6 cellular contexts compared by ENCODE assay signal in genomic region chr19:10112037-10112751, GRCh38. TPM values are rescaled to one million over a fixed set of nuclear protein-coding genes. Genes with fewer than 3 reads are reported as not detected.
DNase-seq lines count a peak whose midpoint lies in the region; ATAC-seq and TF ChIP-seq lines count a peak whose summit lies in the region.

No MANE protein-coding gene starts in this region.

- TF ChIP-seq POLR2A in GM19099 (IDR thresholded peaks at IDR 0.05; ENCODE audit: extremely low read depth, insufficient read length, low read depth), result peak; percentile 28

- H3K27me3 Mint-ChIP-seq in WTC11 (ENCODE audit: low read depth), result no peaks in the 10 kb centered on the region
- no peaks in the 10 kb centered on the region for H3K27me3 Mint-ChIP-seq in naive thymus-derived CD4-positive, alpha-beta T cell

- peaks cover 42% of the 10 kb centered on the region for H3K36me3 Mint-ChIP-seq in WTC11
- H3K36me3 Mint-ChIP-seq in naive thymus-derived CD4-positive, alpha-beta T cell, result peaks cover 0 to 28% (median 15%) of the 10 kb centered on the region in 5 donors

- no peaks in the 10 kb centered on the region for H3K9me3 ChIP-seq in naive thymus-derived CD4-positive, alpha-beta T cell (ENCODE audit: control insufficient read depth in 2 of 3, low read length in 3 of 3)
- no peaks in the 10 kb centered on the region for H3K9me3 ChIP-seq in SJCRH30 (replicated peaks)

- peaks cover 37 to 82% (median 39%) of the 10 kb centered on the region in 3 experiments for H3K36me3 ChIP-seq in naive thymus-derived CD4-positive, alpha-beta T cell (ENCODE audit: control insufficient read depth in 2 of 3, insufficient read depth in 3 of 3, low read length in 3 of 3)
- peaks cover 74% of the 10 kb centered on the region for H3K36me3 ChIP-seq in SJCRH30

- H3K27ac ChIP-seq in naive thymus-derived CD4-positive, alpha-beta T cell (ENCODE audit: low read depth, low read length), result peak overlapping the region; percentile 60
- no peak overlapping the region for H3K27ac ChIP-seq in SJCRH30

- DNase-seq in WTC11 (ENCODE audit: low spot score) (no peak), NCI-H69 (lab: John Stamatoyannopoulos, UW) (no peak), SJCRH30 (no peak)
- peak in 1 of 9 donors; percentile 67 for DNase-seq in naive thymus-derived CD4-positive, alpha-beta T cell

- no peak for ATAC-seq in WTC11
- ATAC-seq in naive thymus-derived CD4-positive, alpha-beta T cell, result peak; percentile 45
- ATAC-seq in GM18498 (IDR thresholded peaks at IDR 0.05; ENCODE audit: unreplicated experiment), result no peak

- H3K27ac Mint-ChIP-seq in WTC11, result peak overlapping the region; percentile 72; the same call in 1 of the 2 replicates
- H3K27ac Mint-ChIP-seq in naive thymus-derived CD4-positive, alpha-beta T cell, result peak overlapping the region; percentile 66 to 92 (median 83)

- H3K4me1 Mint-ChIP-seq in WTC11, result peaks cover 11% of the 10 kb centered on the region
- peaks cover under 1 to 43% (median 36%) of the 10 kb centered on the region in 7 donors for H3K4me1 Mint-ChIP-seq in naive thymus-derived CD4-positive, alpha-beta T cell

- TF ChIP-seq CTCF in WTC11 (IDR thresholded peaks at IDR 0.05), result no peak

- POLR2A ChIA-PET in WTC11 (lab: Charles Lee), result interaction anchor here (0.6 kb wide), 1 partner anchor 112 kb away, joined by 4 read pairs; no protein-coding TSS in a partner anchor
- POLR2A ChIA-PET in naive thymus-derived CD4-positive, alpha-beta T cell (lab: Charles Lee), result interaction anchor here (1.0 to 2.7 kb wide), 2 partner anchors 16 to 31 kb away, joined by 3 to 12 read pairs; no protein-coding TSS in a partner anchor

- no peaks in the 10 kb centered on the region for H3K27me3 ChIP-seq in naive thymus-derived CD4-positive, alpha-beta T cell (ENCODE audit: control insufficient read depth in 2 of 2, insufficient read depth in 2 of 2, low read length in 2 of 2)
- no peaks in the 10 kb centered on the region for H3K27me3 ChIP-seq in SJCRH30

- H3K9me3 Mint-ChIP-seq in WTC11, result no peaks in the 10 kb centered on the region
- peaks cover 0 to 3% (median 0%) of the 10 kb centered on the region in 11 donors for H3K9me3 Mint-ChIP-seq in naive thymus-derived CD4-positive, alpha-beta T cell

- CTCF ChIA-PET in WTC11 (lab: Charles Lee), result interaction anchor here (0.6 to 2.5 kb wide), 10 partner anchors 9 to 187 kb away, joined by 3 to 23 read pairs (median 4); partner anchors contain the start of gene ANGPTL6
- CTCF ChIA-PET in naive thymus-derived CD4-positive, alpha-beta T cell (lab: Charles Lee), result interaction anchor here (0.8 kb wide), 1 partner anchor 27 kb away, joined by 3 read pairs; no protein-coding TSS in a partner anchor

- H3K4me3 ChIP-seq in naive thymus-derived CD4-positive, alpha-beta T cell (ENCODE audit: low read length), result peak overlapping the region; percentile 33
- H3K4me3 ChIP-seq in SJCRH30, result no peak overlapping the region

- peaks cover 27 to 44% of the 10 kb centered on the region in 2 donors for H3K4me1 ChIP-seq in naive thymus-derived CD4-positive, alpha-beta T cell (ENCODE audit: control insufficient read depth in 2 of 2, insufficient read depth in 2 of 2, low read length in 2 of 2)
- H3K4me1 ChIP-seq in SJCRH30, result 0 out of 2 replicates have a peak, but pooled peaks cover 3% of the 10 kb centered on the region

- intact Hi-C loops in naive thymus-derived CD4-positive, alpha-beta T cell (cut with micrococcal nuclease), result loop anchor here (2.0 to 5.0 kb wide), 2 partner anchors 180 to 181 kb away; no protein-coding TSS in a partner anchor

- no peak overlapping the region for H3K4me3 Mint-ChIP-seq in WTC11
- peak overlapping the region in 9 of 10 donors; percentile 13 to 75 (median 57) for H3K4me3 Mint-ChIP-seq in naive thymus-derived CD4-positive, alpha-beta T cell

TF ChIP-seq in WTC11, 78 proteins besides CTCF, POLR2A, EP300 and RAD21:
- 0 out of 2 replicates have a peak, but pooled peaks have one; percentile 30 for TF ChIP-seq ETV6 (CRISPR knock-in tag; IDR thresholded peaks at IDR 0.05)
- no peak for TF ChIP-seq AFF4 (CRISPR knock-in tag; IDR thresholded peaks at IDR 0.05; ENCODE audit: borderline replicate concordance)

RNA-seq across cellular contexts. Expression of gene P2RY11, which starts 0.7 kb away (rescaled TPM):
- total RNA-seq in WTC11 (2021), result 21.0 to 21.5 TPM (median 21.2 TPM) in 3 replicates
- 10 to 100 TPM; 41.0 to 89.3 (median 58.9) TPM for total RNA-seq in naive thymus-derived CD4-positive, alpha-beta T cell
- polyA plus RNA-seq in naive thymus-derived CD4-positive, alpha-beta T cell, result 1 to 10 TPM; 2.7 to 3.1 TPM
- 10.7 and 10.8 TPM in 2 replicates for total RNA-seq in SJCRH30 (2014; rRNA removed; shearing (Covaris generic))

RNA-seq across cellular contexts. Expression of gene PPAN, which starts 6.0 kb away (rescaled TPM):
- 74.1 to 83.7 TPM (median 80.8 TPM) in 3 replicates for total RNA-seq in WTC11 (2021)
- total RNA-seq in naive thymus-derived CD4-positive, alpha-beta T cell, result 100 to 1,000 TPM in 4 of 5 experiments, 10 to 100 TPM in 1; 87.6 to 122 (median 109) TPM
- polyA plus RNA-seq in naive thymus-derived CD4-positive, alpha-beta T cell, result 10 to 100 TPM; 24.9 to 46.6 TPM
- total RNA-seq in SJCRH30 (2014; rRNA removed; shearing (Covaris generic)), result 44.7 and 47.0 TPM in 2 replicates

RNA-seq across cellular contexts. Expression of gene EIF3G, which starts 7.5 kb away (rescaled TPM):
- 318 to 333 TPM (median 323 TPM) in 3 replicates for total RNA-seq in WTC11 (2021)
- total RNA-seq in naive thymus-derived CD4-positive, alpha-beta T cell, result 100 to 1,000 TPM; 242 to 356 (median 328) TPM
- polyA plus RNA-seq in naive thymus-derived CD4-positive, alpha-beta T cell, result 100 to 1,000 TPM; 240 to 294 TPM
- 179 and 186 TPM in 2 replicates for total RNA-seq in SJCRH30 (2014; rRNA removed; shearing (Covaris generic))

RNA-seq across cellular contexts. Expression of gene ANGPTL6, which starts 9.7 kb away (rescaled TPM):
- total RNA-seq in WTC11 (2021), result 0.21 to 0.30 TPM (median 0.28 TPM) in 3 replicates
- 1 to 10 TPM in 3 of 5 experiments, under 1 TPM in 2; 0.68 to 1.7 (median 1.0) TPM for total RNA-seq in naive thymus-derived CD4-positive, alpha-beta T cell
- under 1 TPM; 0.23 to 0.48 TPM for polyA plus RNA-seq in naive thymus-derived CD4-positive, alpha-beta T cell
- total RNA-seq in SJCRH30 (2014; rRNA removed; shearing (Covaris generic)), result 0.10 TPM in 1 of 2 replicates, not detected in the other

RNA-seq across cellular contexts. Expression of gene SHFL, which starts 26.1 kb away (rescaled TPM):
- total RNA-seq in WTC11 (2021), result 22.5 to 28.4 TPM (median 23.0 TPM) in 3 replicates
- total RNA-seq in naive thymus-derived CD4-positive, alpha-beta T cell, result 100 to 1,000 TPM in 3 of 5 experiments, 10 to 100 TPM in 2; 67.8 to 112 (median 102) TPM
- 10 to 100 TPM; 37.0 to 52.0 TPM for polyA plus RNA-seq in naive thymus-derived CD4-positive, alpha-beta T cell
- total RNA-seq in SJCRH30 (2014; rRNA removed; shearing (Covaris generic)), result 0.08 TPM in 1 of 2 replicates, not detected in the other
